Comparison of ENCODE assay signal across 20 cellular contexts in genomic region chr18:56541790-56542189, GRCh38.
DNase-seq lines count a peak whose midpoint lies in the region; ATAC-seq and TF ChIP-seq lines count a peak whose summit lies in the region.
"Had no signal": no experiment of that assay in that cellular context is flagged by ENCODE, and none has a peak within 500 bp of the region (broad histone marks: within the 10 kb centered on the region; RNA-seq: fewer than 3 reads in every experiment).

No MANE protein-coding gene starts in this region.

- no peaks in the 10 kb centered on the region for H3K79me1 ChIP-seq in trophoblast cell (ENCODE audit: low read length)

- no peak overlapping the region for H4K8ac ChIP-seq in trophoblast cell (ENCODE audit: low read depth, low read length)

- no peak overlapping the region for H4K12ac ChIP-seq in trophoblast cell (ENCODE audit: low read depth, low read length)

- no peak overlapping the region for H3K4ac ChIP-seq in trophoblast cell (ENCODE audit: low read depth, low read length)

- no peak overlapping the region for H3K27ac ChIP-seq in trophoblast cell (ENCODE audit: low read depth, low read length)
- no peak overlapping the region for H3K27ac ChIP-seq in esophagus squamous epithelium

- no peak overlapping the region for H3K14ac ChIP-seq in trophoblast cell (ENCODE audit: low read length)

- H3K27me3 Mint-ChIP-seq in natural killer cell (ENCODE audit: low read depth in 2 of 2): peaks cover 0 to 3% of the 10 kb centered on the region in 2 donors
- peaks cover 0 to 7% of the 10 kb centered on the region in 2 donors for H3K27me3 Mint-ChIP-seq in natural killer cell treated with Interleukin-12 subunit alpha and Interleukin-12 subunit beta and Interleukin-15 and Interleukin-18, amount 100 ng/mL, for 72 hours

- no peak overlapping the region for H2AK5ac ChIP-seq in trophoblast cell (ENCODE audit: low read length)

- H3K4me1 ChIP-seq in NT2/D1 (ENCODE audit: insufficient read depth, insufficient read length) (no peaks in the 10 kb centered on the region), trophoblast cell (ENCODE audit: control insufficient read depth in 1 of 2, insufficient read depth in 2 of 2, low read length in 2 of 2) (no peaks in the 10 kb centered on the region), esophagus squamous epithelium (no peaks in the 10 kb centered on the region)

- H3K9me3 ChIP-seq in NT2/D1 (ENCODE audit: insufficient read depth, low read length) (no peaks in the 10 kb centered on the region), trophoblast cell (ENCODE audit: insufficient read depth, low read depth, low read length) (no peaks in the 10 kb centered on the region), esophagus squamous epithelium (no peaks in the 10 kb centered on the region)

- no peak overlapping the region for H2AFZ ChIP-seq in trophoblast cell (ENCODE audit: insufficient read depth, low read length, poor library complexity)

- H3K4me3 Mint-ChIP-seq in natural killer cell: peak overlapping the region; percentile 1
- H3K4me3 Mint-ChIP-seq in natural killer cell treated with Interleukin-12 subunit alpha and Interleukin-12 subunit beta and Interleukin-15 and Interleukin-18, amount 100 ng/mL, for 72 hours: no peak overlapping the region
- H3K4me3 Mint-ChIP-seq: activated CD8-positive, alpha-beta T cell treated with anti-CD3 and anti-CD28 coated beads, Interleukin-2, amount 10 ng/mL, durations not matched to agents 7 days and 5 days; activated T-cell treated with anti-CD3 and anti-CD28 coated beads, Interleukin-2, amount 50 U/mL, for 4 hours; T-helper 17 cell had no signal

- no peaks in the 10 kb centered on the region for H3K36me3 Mint-ChIP-seq in natural killer cell
- H3K36me3 Mint-ChIP-seq in natural killer cell treated with Interleukin-12 subunit alpha and Interleukin-12 subunit beta and Interleukin-15 and Interleukin-18, amount 100 ng/mL, for 72 hours: no peaks in the 10 kb centered on the region

- H3K4me2 ChIP-seq in trophoblast cell (ENCODE audit: low read length): no peak overlapping the region

- ATAC-seq in natural killer cell: no peak
- ATAC-seq in natural killer cell treated with Interleukin-12 subunit alpha and Interleukin-12 subunit beta and Interleukin-15 and Interleukin-18, amount 100 ng/mL, for 72 hours: no peak
- ATAC-seq in HG03175 (IDR thresholded peaks at IDR 0.05; ENCODE audit: unreplicated experiment): peak; percentile 41
- ATAC-seq: activated CD8-positive, alpha-beta T cell treated with anti-CD3 and anti-CD28 coated beads, Interleukin-2, amount 10 ng/mL, durations not matched to agents 7 days and 5 days; activated T-cell treated with anti-CD3 and anti-CD28 coated beads, Interleukin-2, amount 50 U/mL, for 4 hours; heart left ventricle; left ventricle myocardium superior; T-helper 17 cell had no signal

- TF ChIP-seq CTCF in natural killer cell (IDR thresholded peaks at IDR 0.05): no peak
- no peak for TF ChIP-seq CTCF in esophagus squamous epithelium (IDR thresholded peaks at IDR 0.05)

- no peaks in the 10 kb centered on the region for H3K79me2 ChIP-seq in trophoblast cell (ENCODE audit: control insufficient read depth, insufficient read depth, low read length, poor library complexity)

- H3K27ac Mint-ChIP-seq in natural killer cell: no peak overlapping the region
- no peak overlapping the region for H3K27ac Mint-ChIP-seq in natural killer cell treated with Interleukin-12 subunit alpha and Interleukin-12 subunit beta and Interleukin-15 and Interleukin-18, amount 100 ng/mL, for 72 hours
- H3K27ac Mint-ChIP-seq: activated CD8-positive, alpha-beta T cell treated with anti-CD3 and anti-CD28 coated beads, Interleukin-2, amount 10 ng/mL, durations not matched to agents 7 days and 5 days; T-helper 17 cell had no signal

- H3K23ac ChIP-seq in trophoblast cell (ENCODE audit: low read length): no peak overlapping the region

- no peak for TF ChIP-seq POLR2A in esophagus squamous epithelium (IDR thresholded peaks at IDR 0.05)

- H3K4me3 ChIP-seq in NT2/D1 (ENCODE audit: insufficient read length, low read depth) (no peak overlapping the region), trophoblast cell (ENCODE audit: low read depth, low read length) (no peak overlapping the region), esophagus squamous epithelium (no peak overlapping the region)
- H3K4me3 ChIP-seq: heart left ventricle had no signal

- no CpG with 5 or more reads among the region's 2 CpGs for WGBS in trophoblast cell (ENCODE audit: extremely low coverage, insufficient coverage, insufficient read length)
- 54% methylated on average over 2 of the region's 2 CpGs for WGBS in esophagus squamous epithelium, 2 donors

- H4K91ac ChIP-seq in trophoblast cell (ENCODE audit: low read depth, low read length): no peak overlapping the region

- H3K36me3 ChIP-seq in NT2/D1 (ENCODE audit: insufficient read depth, insufficient read length, low read length): no peaks in the 10 kb centered on the region
- no peaks in the 10 kb centered on the region for H3K36me3 ChIP-seq in trophoblast cell (ENCODE audit: control insufficient read depth in 1 of 2, insufficient read depth in 2 of 2, low read length in 2 of 2)
- no peaks in the 10 kb centered on the region for H3K36me3 ChIP-seq in esophagus squamous epithelium
- H3K36me3 ChIP-seq: heart left ventricle had no signal

- no peaks in the 10 kb centered on the region for H3K27me3 ChIP-seq in NT2/D1 (ENCODE audit: insufficient read depth, insufficient read length)
- H3K27me3 ChIP-seq in trophoblast cell (ENCODE audit: insufficient read depth, low read length): no peaks in the 10 kb centered on the region
- no peaks in the 10 kb centered on the region for H3K27me3 ChIP-seq in esophagus squamous epithelium
- H3K27me3 ChIP-seq: heart left ventricle had no signal

- no peak overlapping the region for H2BK12ac ChIP-seq in trophoblast cell (ENCODE audit: low read length)

- intact Hi-C loops in natural killer cell (cut with micrococcal nuclease): no loop called here
- intact Hi-C loops in esophagus squamous epithelium (cut with DNase I): no loop called here

- DNase-seq in natural killer cell: no peak
- no peak for DNase-seq in natural killer cell treated with Interleukin-12 subunit alpha and Interleukin-12 subunit beta and Interleukin-15 and Interleukin-18, amount 100 ng/mL, for 72 hours (ENCODE audit: low spot score)
- peak; percentile 13 for DNase-seq in NT2/D1 (ENCODE audit: low read depth, low spot score)
- no peak for DNase-seq in trophoblast cell
- no peak for DNase-seq in NCI-H748 (lab: John Stamatoyannopoulos, UW; ENCODE audit: unreplicated experiment)
- no peak for DNase-seq in LoVo (ENCODE audit: low spot score)
- no peak for DNase-seq in esophagus squamous epithelium (lab: John Stamatoyannopoulos, UW)
- DNase-seq: activated CD4-positive, CD25-positive, alpha-beta regulatory T cell; activated CD8-positive, alpha-beta T cell treated with anti-CD3 and anti-CD28 coated beads, Interleukin-2, amount 10 ng/mL, durations not matched to agents 7 days and 5 days; activated naive CD4-positive, alpha-beta T cell treated with anti-CD3 and anti-CD28 coated beads, Interleukin-2, amount 50 U/mL, for 16 hours; activated T-cell treated with anti-CD3 and anti-CD28 coated beads, Interleukin-2, amount 50 U/mL, for 4 hours; heart left ventricle; left ventricle myocardium superior; NCI-H1092; NCI-H2029 treated with DMSO at 0.1 percent for 48 hours; NCI-H524 treated with DMSO at 0.1 percent for 48 hours; SIG-M5; stimulated activated CD4-positive, alpha-beta T cell treated with anti-CD3 and anti-CD28 coated beads, Interleukin-4, amount 100 ng/mL, for 4 hours; T-helper 17 cell had no signal

- no peaks in the 10 kb centered on the region for H3K9me3 Mint-ChIP-seq in natural killer cell
- no peaks in the 10 kb centered on the region for H3K9me3 Mint-ChIP-seq in natural killer cell treated with Interleukin-12 subunit alpha and Interleukin-12 subunit beta and Interleukin-15 and Interleukin-18, amount 100 ng/mL, for 72 hours

- H2BK5ac ChIP-seq in trophoblast cell (ENCODE audit: low read depth, low read length, poor library complexity): no peak overlapping the region

- H3K18ac ChIP-seq in trophoblast cell (ENCODE audit: low read length): no peak overlapping the region

- peaks cover 0 to 9% of the 10 kb centered on the region in 2 donors for H3K4me1 Mint-ChIP-seq in natural killer cell
- peaks cover 0 to 4% of the 10 kb centered on the region in 2 donors for H3K4me1 Mint-ChIP-seq in natural killer cell treated with Interleukin-12 subunit alpha and Interleukin-12 subunit beta and Interleukin-15 and Interleukin-18, amount 100 ng/mL, for 72 hours (ENCODE audit: low read depth in 2 of 2)
- H3K4me1 Mint-ChIP-seq: T-helper 17 cell had no signal

- H3K9ac ChIP-seq in NT2/D1 (ENCODE audit: insufficient read length, low read depth) (no peak overlapping the region), trophoblast cell (ENCODE audit: low read length) (no peak overlapping the region)

- H2BK120ac ChIP-seq in trophoblast cell (ENCODE audit: insufficient read depth, low read length, poor library complexity): no peak overlapping the region
